27 cellular contexts compared by ENCODE assay signal in genomic region chr17:35609831-35610230, GRCh38. TPM values are rescaled to one million over a fixed set of nuclear protein-coding genes. Genes with fewer than 3 reads are reported as not detected.
DNase-seq lines count a peak whose midpoint lies in the region; ATAC-seq and TF ChIP-seq lines count a peak whose summit lies in the region.
"Had no signal": no experiment of that assay in that cellular context is flagged by ENCODE, and none has a peak within 500 bp of the region (broad histone marks: within the 10 kb centered on the region; RNA-seq: fewer than 3 reads in every experiment).

No MANE protein-coding gene starts in this region.

- H3K9me3 ChIP-seq in gastroesophageal sphincter (no peaks in the 10 kb centered on the region), neural progenitor cell (ENCODE audit: low read depth) (no peaks in the 10 kb centered on the region)
- H3K9me3 ChIP-seq: BE2C, BLaER1 had no signal

- WGBS in gastroesophageal sphincter (ENCODE audit: low coverage in 1 of 2), 2 donors = 92% methylated on average over 3 of the region's 4 CpGs; no CpG with 5 or more reads in 1 of the 2 donors

- peaks cover 5% of the 10 kb centered on the region for H4K20me1 ChIP-seq in neural progenitor cell (ENCODE audit: low read depth)

- H3K9me3 Mint-ChIP-seq in endothelial cell (ENCODE audit: unreplicated experiment) (no peaks in the 10 kb centered on the region), neural progenitor cell (no peaks in the 10 kb centered on the region)
- H3K9me3 Mint-ChIP-seq: CD14-positive monocyte; CD4-positive, alpha-beta memory T cell; CD4-positive, CD25-positive, alpha-beta regulatory T cell; CD8-positive, alpha-beta memory T cell had no signal

- H3K4me3 Mint-ChIP-seq in endothelial cell (ENCODE audit: unreplicated experiment) (peak overlapping the region; percentile 56), neural progenitor cell (no peak overlapping the region)
- H3K4me3 Mint-ChIP-seq: CD14-positive monocyte; CD4-positive, alpha-beta memory T cell; CD4-positive, CD25-positive, alpha-beta regulatory T cell; CD8-positive, alpha-beta memory T cell had no signal

- H3K27ac Mint-ChIP-seq in endothelial cell (ENCODE audit: unreplicated experiment) (no peak overlapping the region), neural progenitor cell (peak overlapping the region; percentile 34)
- H3K27ac Mint-ChIP-seq: CD14-positive monocyte; CD4-positive, CD25-positive, alpha-beta regulatory T cell; CD8-positive, alpha-beta memory T cell had no signal

- DNase-seq in endothelial cell (ENCODE audit: low spot score) (no peak), neural progenitor cell (ENCODE audit: low spot score) (no peak), putamen (ENCODE audit: low spot score) (peak; percentile 45), GM03348 (ENCODE audit: low spot score) (no peak), NCI-H2107 (lab: John Stamatoyannopoulos, UW) (no peak), GM10248 (ENCODE audit: extremely low spot score) (no peak)
- DNase-seq in activated naive CD4-positive, alpha-beta T cell treated with anti-CD3 and anti-CD28 coated beads, Interleukin-2, amount 50 U/mL, for 16 hours = no peak
- DNase-seq: 8988T; ACHN; BE2C; C1 segment of cervical spinal cord; CD4-positive, alpha-beta memory T cell; CD4-positive, CD25-positive, alpha-beta regulatory T cell; CD8-positive, alpha-beta memory T cell; COR-L47; DMS 273 treated with DMSO at 0.1 percent for 48 hours; DMS153; DMS53; DMS79; DND-41; EL; GF-D8 had no signal

- H3K4me1 Mint-ChIP-seq in endothelial cell (ENCODE audit: unreplicated experiment) (peaks cover 3% of the 10 kb centered on the region), neural progenitor cell (no peaks in the 10 kb centered on the region)
- H3K4me1 Mint-ChIP-seq: CD14-positive monocyte had no signal

- no peak for ATAC-seq in gastroesophageal sphincter

- TF ChIP-seq CTCF in endothelial cell (IDR thresholded peaks at IDR 0.05; ENCODE audit: unreplicated experiment) = no peak
- no peak for TF ChIP-seq CTCF in gastroesophageal sphincter (IDR thresholded peaks at IDR 0.05)
- no peak for TF ChIP-seq CTCF in neural progenitor cell (IDR thresholded peaks at IDR 0.05)
- TF ChIP-seq CTCF in GM10248 (IDR thresholded peaks at IDR 0.05; ENCODE audit: control extremely low read depth, extremely low read depth, low read depth, missing control alignments) = no peak

- H3K27me3 Mint-ChIP-seq in endothelial cell (ENCODE audit: unreplicated experiment) (no peaks in the 10 kb centered on the region), neural progenitor cell (ENCODE audit: insufficient read depth, low read depth) (no peaks in the 10 kb centered on the region)
- H3K27me3 Mint-ChIP-seq: CD4-positive, alpha-beta memory T cell; CD4-positive, CD25-positive, alpha-beta regulatory T cell; CD8-positive, alpha-beta memory T cell had no signal

- H3K9ac ChIP-seq in neural progenitor cell = no peak overlapping the region
- H3K9ac ChIP-seq: BLaER1 had no signal

- H3K27me3 ChIP-seq in gastroesophageal sphincter (no peaks in the 10 kb centered on the region), neural progenitor cell (no peaks in the 10 kb centered on the region)
- H3K27me3 ChIP-seq: BE2C, BLaER1 had no signal

- no peak overlapping the region for H3K4me2 ChIP-seq in neural progenitor cell
- H3K4me2 ChIP-seq: BLaER1 had no signal

- H3F3A ChIP-seq in neural progenitor cell (ENCODE audit: low read depth) = peaks cover 11% of the 10 kb centered on the region

- H3K36me3 Mint-ChIP-seq in endothelial cell (ENCODE audit: low read depth, unreplicated experiment) (peaks cover 13% of the 10 kb centered on the region), neural progenitor cell (peaks cover 20% of the 10 kb centered on the region)

- POLR2A ChIA-PET in GM10248 (lab: Yijun Ruan, JAX) = no interaction called here

- H3K36me3 ChIP-seq in gastroesophageal sphincter (peaks cover 0 to 70% of the 10 kb centered on the region in 2 donors), neural progenitor cell (peaks cover 3% of the 10 kb centered on the region)

- H3K27ac ChIP-seq in gastroesophageal sphincter (peak overlapping the region in 3 of 4 donors; percentile 21 to 79 (median 75)), neural progenitor cell (no peak overlapping the region)
- H3K27ac ChIP-seq: BLaER1 had no signal

- CTCF ChIA-PET in GM10248 (lab: Yijun Ruan, JAX) = no interaction called here

- no peak overlapping the region for H2AFZ ChIP-seq in neural progenitor cell (replicated peaks)

- H3K4me1 ChIP-seq in gastroesophageal sphincter (peaks cover 0 to 60% (median 0%) of the 10 kb centered on the region in 3 donors), neural progenitor cell (no peaks in the 10 kb centered on the region)
- H3K4me1 ChIP-seq: BE2C, BLaER1 had no signal

- peaks cover 6% of the 10 kb centered on the region for H3K79me2 ChIP-seq in neural progenitor cell (ENCODE audit: low read depth)

- H3K4me3 ChIP-seq in gastroesophageal sphincter = no peak overlapping the region
- H3K4me3 ChIP-seq in neural progenitor cell = no peak overlapping the region
- H3K4me3 ChIP-seq: BLaER1 had no signal

- no peak for TF ChIP-seq POLR2A in gastroesophageal sphincter (IDR thresholded peaks at IDR 0.05)

- no peak for TF ChIP-seq EP300 in gastroesophageal sphincter (IDR thresholded peaks at IDR 0.05)

RNA-seq across cellular contexts. Expression of gene AP2B1, which starts 22.7 kb away (rescaled TPM):
- total RNA-seq in endothelial cell (ENCODE audit: unreplicated experiment) (330 TPM), gastroesophageal sphincter (100 to 1,000 TPM; 104 to 383 (median 185) TPM), neural progenitor cell (ENCODE audit: low replicate concordance) (120 and 125 TPM in 2 replicates)

RNA-seq across cellular contexts. Expression of gene PEX12, which starts 31.5 kb away (rescaled TPM):
- 4.4 TPM for total RNA-seq in endothelial cell (ENCODE audit: unreplicated experiment)
- 1 to 10 TPM; 3.8 to 7.7 (median 6.8) TPM for total RNA-seq in gastroesophageal sphincter
- 6.5 and 7.0 TPM in 2 replicates for total RNA-seq in neural progenitor cell (ENCODE audit: low replicate concordance)

RNA-seq across cellular contexts. Expression of gene SLFN14, which starts 49.2 kb away (rescaled TPM):
- total RNA-seq in endothelial cell (ENCODE audit: unreplicated experiment) (0.95 TPM), gastroesophageal sphincter (not detected), neural progenitor cell (ENCODE audit: low replicate concordance) (not detected in 2 replicates)
- total RNA-seq: A673; CD4-positive, alpha-beta memory T cell; Daoy had no signal
